ENCODE assay signal across 16 cellular contexts in genomic region chr1:63747445-63747844, GRCh38. TPM values are rescaled to one million over a fixed set of nuclear protein-coding genes. Genes with fewer than 3 reads are reported as not detected.
DNase-seq lines count a peak whose midpoint lies in the region; ATAC-seq and TF ChIP-seq lines count a peak whose summit lies in the region.
"Had no signal": no experiment of that assay in that cellular context is flagged by ENCODE, and none has a peak within 500 bp of the region (broad histone marks: within the 10 kb centered on the region; RNA-seq: fewer than 3 reads in every experiment).

No MANE protein-coding gene starts in this region.

- H3K4me3 ChIP-seq in fibroblast of the aortic adventitia (ENCODE audit: low read depth, low read length), result no peak overlapping the region
- H3K4me3 ChIP-seq: BLaER1 treated with 17β-estradiol and CSF1 and Interleukin-3, amounts not matched to agents 10 nM and 100 nM had no signal

- peak overlapping the region; percentile 88 for H3K27ac Mint-ChIP-seq in nephron progenitor cell
- H3K27ac Mint-ChIP-seq: H9 had no signal

- ATAC-seq in Right ventricle myocardium inferior (peak; percentile 67), HG02870 (IDR thresholded peaks at IDR 0.05; ENCODE audit: unreplicated experiment) (no peak)

- DNase-seq in Right ventricle myocardium inferior (ENCODE audit: missing footprints) (no peak), cardiac septum (ENCODE audit: low spot score) (no peak), fibroblast of the aortic adventitia (ENCODE audit: low read depth) (peak; percentile 57), nephron progenitor cell (peak; percentile 51), hepatic stellate cell (ENCODE audit: low spot score) (no peak), T-helper 2 cell (no peak), COLO829 (ENCODE audit: low spot score) (no peak)
- DNase-seq: H9, Kasumi-1, NCI-H1105 treated with DMSO at 0.1 percent for 48 hours, NCI-H187, NCI-H446 treated with DMSO at 0.1 percent for 48 hours, NCI-H82, SIG-M5 had no signal

- peak overlapping the region; percentile 3 for H3K4me3 Mint-ChIP-seq in nephron progenitor cell
- H3K4me3 Mint-ChIP-seq: H9 had no signal

- H3K4me1 Mint-ChIP-seq in nephron progenitor cell, result peaks cover 48% of the 10 kb centered on the region

- no peaks in the 10 kb centered on the region for H3K36me3 Mint-ChIP-seq in nephron progenitor cell (ENCODE audit: low read depth)

- H3K9me3 Mint-ChIP-seq in nephron progenitor cell, result no peaks in the 10 kb centered on the region
- H3K9me3 Mint-ChIP-seq: H9 had no signal

- TF ChIP-seq CTCF in fibroblast of the aortic adventitia (IDR thresholded peaks at IDR 0.05; ENCODE audit: insufficient read depth, low read length) (no peak), nephron progenitor cell (IDR thresholded peaks at IDR 0.05) (no peak)

- intact Hi-C loops in Right ventricle myocardium inferior (cut with DNase I), result no loop called here
- intact Hi-C loops in cardiac septum (cut with DNase I), result no loop called here

- peaks cover 5% of the 10 kb centered on the region for H3K27me3 Mint-ChIP-seq in nephron progenitor cell (ENCODE audit: low read depth, poor library complexity)

RNA-seq across cellular contexts. Expression of gene ROR1, which starts 26.4 kb away (rescaled TPM):
- 8.4 TPM for total RNA-seq in Right ventricle myocardium inferior
- 34.8 TPM for total RNA-seq in cardiac septum
- 18.8 and 31.7 TPM in 2 replicates for total RNA-seq in fibroblast of the aortic adventitia (ENCODE audit: low replicate concordance)

Comparison
In these comparisons a context has a peak if more than half of its experiments do, and no peak if none do; other contexts are left out.
1. DNase-seq: peak in fibroblast of the aortic adventitia (single experiment) and nephron progenitor cell (single experiment); none in Right ventricle myocardium inferior (single experiment), cardiac septum (single experiment), hepatic stellate cell (single experiment), T-helper 2 cell (0 of 5) and COLO829 (single experiment).